In the genomic region with DNA sequence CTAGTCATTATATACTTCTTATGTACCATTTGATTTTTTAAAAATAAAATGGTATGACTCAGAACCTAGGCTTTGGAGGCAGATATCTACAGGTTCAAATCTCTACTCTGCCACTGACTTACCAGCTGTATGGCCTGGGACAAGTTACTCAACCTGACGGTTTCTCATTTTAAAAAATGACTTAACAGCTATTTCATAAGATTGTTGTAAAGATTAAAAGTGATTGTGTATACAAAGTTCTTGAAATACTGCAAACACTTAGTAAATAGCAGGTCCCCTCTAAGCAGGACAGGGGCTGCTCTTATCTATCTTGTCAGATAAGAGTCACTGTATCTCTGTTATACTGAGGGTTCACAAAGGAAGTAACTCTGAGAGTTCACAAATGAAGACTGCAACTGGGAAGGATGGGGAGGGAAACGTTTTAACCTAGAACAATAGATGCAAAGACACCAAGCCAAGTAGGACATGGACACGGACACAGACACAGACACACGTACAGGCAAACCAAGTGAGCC, we compare ENCODE assay signal across 1 cellular context.
TF ChIP-seq lines count a peak whose summit lies in the region.

No MANE protein-coding gene starts in this region.

TF ChIP-seq in HEK293, 187 proteins besides CTCF, POLR2A, EP300 and RAD21:
- TF ChIP-seq, protein P1, sequence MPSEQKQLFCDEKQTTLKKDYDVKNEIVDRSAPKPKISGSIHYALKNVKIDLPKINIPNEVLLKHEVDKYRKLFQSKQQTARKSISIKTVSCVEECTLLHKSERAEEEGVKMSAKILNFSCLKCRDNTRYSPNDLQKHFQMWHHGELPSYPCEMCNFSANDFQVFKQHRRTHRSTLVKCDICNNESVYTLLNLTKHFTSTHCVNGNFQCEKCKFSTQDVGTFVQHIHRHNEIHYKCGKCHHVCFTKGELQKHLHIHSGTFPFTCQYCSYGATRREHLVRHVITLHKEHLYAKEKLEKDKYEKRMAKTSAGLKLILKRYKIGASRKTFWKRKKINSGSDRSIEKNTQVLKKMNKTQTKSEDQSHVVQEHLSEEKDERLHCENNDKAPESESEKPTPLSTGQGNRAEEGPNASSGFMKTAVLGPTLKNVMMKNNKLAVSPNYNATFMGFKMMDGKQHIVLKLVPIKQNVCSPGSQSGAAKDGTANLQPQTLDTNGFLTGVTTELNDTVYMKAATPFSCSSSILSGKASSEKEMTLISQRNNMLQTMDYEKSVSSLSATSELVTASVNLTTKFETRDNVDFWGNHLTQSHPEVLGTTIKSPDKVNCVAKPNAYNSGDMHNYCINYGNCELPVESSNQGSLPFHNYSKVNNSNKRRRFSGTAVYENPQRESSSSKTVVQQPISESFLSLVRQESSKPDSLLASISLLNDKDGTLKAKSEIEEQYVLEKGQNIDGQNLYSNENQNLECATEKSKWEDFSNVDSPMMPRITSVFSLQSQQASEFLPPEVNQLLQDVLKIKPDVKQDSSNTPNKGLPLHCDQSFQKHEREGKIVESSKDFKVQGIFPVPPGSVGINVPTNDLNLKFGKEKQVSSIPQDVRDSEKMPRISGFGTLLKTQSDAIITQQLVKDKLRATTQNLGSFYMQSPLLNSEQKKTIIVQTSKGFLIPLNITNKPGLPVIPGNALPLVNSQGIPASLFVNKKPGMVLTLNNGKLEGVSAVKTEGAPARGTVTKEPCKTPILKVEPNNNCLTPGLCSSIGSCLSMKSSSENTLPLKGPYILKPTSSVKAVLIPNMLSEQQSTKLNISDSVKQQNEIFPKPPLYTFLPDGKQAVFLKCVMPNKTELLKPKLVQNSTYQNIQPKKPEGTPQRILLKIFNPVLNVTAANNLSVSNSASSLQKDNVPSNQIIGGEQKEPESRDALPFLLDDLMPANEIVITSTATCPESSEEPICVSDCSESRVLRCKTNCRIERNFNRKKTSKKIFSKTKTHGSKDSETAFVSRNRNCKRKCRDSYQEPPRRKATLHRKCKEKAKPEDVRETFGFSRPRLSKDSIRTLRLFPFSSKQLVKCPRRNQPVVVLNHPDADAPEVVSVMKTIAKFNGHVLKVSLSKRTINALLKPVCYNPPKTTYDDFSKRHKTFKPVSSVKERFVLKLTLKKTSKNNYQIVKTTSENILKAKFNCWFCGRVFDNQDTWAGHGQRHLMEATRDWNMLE (tag by site-specific recombination; conservative IDR thresholded peaks at IDR 0.05; ENCODE audit: low read depth) = no peak
- TF ChIP-seq TRIM28 (IDR thresholded peaks at IDR 0.05; ENCODE audit: borderline replicate concordance, low read length) = peak; percentile 88
TF ChIP-seq in HEK293: peak in this region for 1.
